Comparison of ENCODE assay signal across 8 cellular contexts in the genomic region with DNA sequence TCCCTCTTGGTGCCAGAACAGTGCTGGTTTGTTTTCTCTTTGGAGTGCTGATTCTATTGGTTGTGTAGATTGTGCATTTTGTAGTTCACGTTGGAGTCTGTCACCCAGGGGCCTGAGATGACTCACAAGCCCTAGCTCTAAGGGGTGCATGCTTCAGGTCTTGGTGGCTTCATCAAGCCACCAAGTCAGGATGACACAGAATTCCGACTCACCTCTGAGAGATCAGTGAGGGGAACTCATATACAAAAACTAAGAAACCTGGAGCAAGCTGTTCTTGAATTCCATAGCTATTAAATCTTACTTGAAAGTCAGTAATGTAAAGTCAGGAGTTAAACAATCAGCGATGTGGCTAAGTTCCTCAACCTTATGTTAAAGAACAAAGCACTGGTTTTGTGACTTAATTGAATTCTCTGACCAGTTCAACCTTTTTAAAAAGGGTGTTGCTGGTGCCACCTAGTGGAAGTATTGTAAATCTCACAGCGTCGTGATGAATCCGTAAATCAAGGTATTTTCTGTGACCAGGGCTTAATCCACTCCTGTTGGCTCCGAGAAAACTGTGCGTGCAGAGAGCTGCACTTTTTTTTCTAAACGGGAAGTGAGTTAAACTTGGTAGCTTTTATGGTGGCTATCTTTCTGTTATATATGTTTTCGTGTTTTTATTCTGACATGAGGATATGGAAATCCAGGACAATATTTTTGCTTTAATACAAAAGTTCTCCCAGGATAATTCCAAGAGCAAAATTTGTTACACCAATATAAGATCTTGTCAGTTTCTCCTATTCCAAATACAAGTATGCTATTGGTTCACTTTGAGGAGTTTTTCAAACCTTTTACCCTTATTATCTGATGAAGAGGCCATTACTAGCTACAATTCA. TPM values are rescaled to one million over a fixed set of nuclear protein-coding genes. Genes with fewer than 3 reads are reported as not detected.
DNase-seq lines count a peak whose midpoint lies in the region; ATAC-seq and TF ChIP-seq lines count a peak whose summit lies in the region.

No MANE protein-coding gene starts in this region.

- H3K36me3 Mint-ChIP-seq in activated T-helper 17 cell treated with anti-CD3 and anti-CD28 coated beads, Interleukin-2, amount 50 U/mL, for 72 hours (ENCODE audit: low read depth) = no peaks in the 10 kb centered on the region

- H3K36me3 ChIP-seq in DOHH2 (ENCODE audit: control insufficient read depth, low read length) = no peaks in the 10 kb centered on the region

- H3K27me3 ChIP-seq in DOHH2 (ENCODE audit: control insufficient read depth, low read length) = peaks cover 4% of the 10 kb centered on the region; the same call in 1 of the 2 replicates

- no peak overlapping the region for H3K4me3 Mint-ChIP-seq in activated T-helper 17 cell treated with anti-CD3 and anti-CD28 coated beads, Interleukin-2, amount 50 U/mL, for 72 hours

- no peaks in the 10 kb centered on the region; the same call in 1 of the 2 replicates for H3K4me1 ChIP-seq in DOHH2 (ENCODE audit: control insufficient read depth, low read length)

- no peaks in the 10 kb centered on the region for H3K9me3 ChIP-seq in DOHH2 (ENCODE audit: control insufficient read depth, insufficient read depth, low read length)

- H3K4me3 ChIP-seq in DOHH2 (ENCODE audit: low read length) = no peak overlapping the region

- no peaks in the 10 kb centered on the region for H3K4me1 Mint-ChIP-seq in activated T-helper 17 cell treated with anti-CD3 and anti-CD28 coated beads, Interleukin-2, amount 50 U/mL, for 72 hours

- TF ChIP-seq CTCF in DOHH2 (IDR thresholded peaks at IDR 0.05; ENCODE audit: low read depth, low read length, poor library complexity, severe bottlenecking) = peak; percentile 73

- no peak overlapping the region for H3K4me2 ChIP-seq in DOHH2 (ENCODE audit: low read length)

- DNase-seq in NCI-H69 (lab: John Stamatoyannopoulos, UW) (peak; percentile 84), glomerular endothelial cell (ENCODE audit: extremely low read depth, low read depth, low spot score) (peak; percentile 65), pulmonary artery endothelial cell (ENCODE audit: low read depth, low spot score) (peak; percentile 20), posterior vena cava (ENCODE audit: low spot score) (no peak)

- no peaks in the 10 kb centered on the region for H3F3A ChIP-seq in DOHH2 (ENCODE audit: control insufficient read depth, insufficient read depth)

- H3K9me2 ChIP-seq in DOHH2 (replicated peaks; ENCODE audit: control insufficient read depth, low read length) = no peaks in the 10 kb centered on the region

- H3K9me3 Mint-ChIP-seq in activated T-helper 17 cell treated with anti-CD3 and anti-CD28 coated beads, Interleukin-2, amount 50 U/mL, for 72 hours = no peaks in the 10 kb centered on the region

- no peaks in the 10 kb centered on the region for H4K20me1 ChIP-seq in DOHH2 (ENCODE audit: control insufficient read depth, insufficient read depth, low read depth, low read length)

- intact Hi-C loops in posterior vena cava (cut with DNase I) = no loop called here

- peaks cover 5% of the 10 kb centered on the region for H3K27me3 Mint-ChIP-seq in activated T-helper 17 cell treated with anti-CD3 and anti-CD28 coated beads, Interleukin-2, amount 50 U/mL, for 72 hours

- no peaks in the 10 kb centered on the region for H3K79me2 ChIP-seq in DOHH2 (ENCODE audit: control insufficient read depth, low read length)

- no peak overlapping the region for H3K27ac Mint-ChIP-seq in activated T-helper 17 cell treated with anti-CD3 and anti-CD28 coated beads, Interleukin-2, amount 50 U/mL, for 72 hours

- no peak overlapping the region for H3K27ac ChIP-seq in DOHH2 (ENCODE audit: low read depth, low read length)

- ATAC-seq in GM19463 (IDR thresholded peaks at IDR 0.05; ENCODE audit: unreplicated experiment) (peak; percentile 74), HG03460 (IDR thresholded peaks at IDR 0.05; ENCODE audit: unreplicated experiment) (peak; percentile 75)
- ATAC-seq in activated T-helper 17 cell treated with anti-CD3 and anti-CD28 coated beads, Interleukin-2, amount 50 U/mL, for 72 hours (replicated peaks) = peak; percentile 56

RNA-seq across cellular contexts. Expression of gene MMP13, which starts 14.6 kb away (rescaled TPM):
- not detected for total RNA-seq in activated T-helper 17 cell treated with anti-CD3 and anti-CD28 coated beads, Interleukin-2, amount 50 U/mL, for 72 hours
- total RNA-seq in glomerular endothelial cell = not detected in 2 replicates
- total RNA-seq in pulmonary artery endothelial cell = not detected in 2 replicates
- not detected for total RNA-seq in posterior vena cava
